12 cellular contexts compared by ENCODE assay signal in genomic region chr12:71045781-71046180, GRCh38.
DNase-seq lines count a peak whose midpoint lies in the region; ATAC-seq and TF ChIP-seq lines count a peak whose summit lies in the region.
"Had no signal": no experiment of that assay in that cellular context is flagged by ENCODE, and none has a peak within 500 bp of the region (broad histone marks: within the 10 kb centered on the region; RNA-seq: fewer than 3 reads in every experiment).

No MANE protein-coding gene starts in this region.

- peak; percentile 55 to 58 for ATAC-seq in left cardiac atrium
- peak; percentile 7 to 78 for ATAC-seq in upper lobe of left lung (ENCODE audit: low FRiP score in 2 of 2)
- ATAC-seq in HG02759 (IDR thresholded peaks at IDR 0.05; ENCODE audit: unreplicated experiment), result no peak
- ATAC-seq in HG02571 (IDR thresholded peaks at IDR 0.05; ENCODE audit: unreplicated experiment), result no peak

- peaks cover 11% of the 10 kb centered on the region for H3K4me1 Mint-ChIP-seq in MCF 10A (ENCODE audit: insufficient read depth, unreplicated experiment)
- H3K4me1 Mint-ChIP-seq: activated naive CD4-positive, alpha-beta T cell treated with anti-CD3 and anti-CD28 coated beads, Interleukin-2, amount 50 U/mL, for 24 hours had no signal

- H3K4me1 ChIP-seq in mammary epithelial cell (ENCODE audit: insufficient read depth, low read length) (no peaks in the 10 kb centered on the region), upper lobe of left lung (no peaks in the 10 kb centered on the region), sigmoid colon (no peaks in the 10 kb centered on the region)
- H3K4me1 ChIP-seq: A549 had no signal

- peak overlapping the region; percentile 21 for H3K27ac Mint-ChIP-seq in MCF 10A (ENCODE audit: low read depth, unreplicated experiment)
- H3K27ac Mint-ChIP-seq: activated naive CD4-positive, alpha-beta T cell treated with anti-CD3 and anti-CD28 coated beads, Interleukin-2, amount 50 U/mL, for 24 hours had no signal

- H3K27ac ChIP-seq in mammary epithelial cell (ENCODE audit: insufficient read depth, low read depth, low read length) (no peak overlapping the region), upper lobe of left lung (peak overlapping the region; percentile 5 to 51 (median 29)), sigmoid colon (no peak overlapping the region)

- H2AFZ ChIP-seq in mammary epithelial cell (ENCODE audit: low read depth, low read length), result no peak overlapping the region

- POLR2A ChIA-PET in MCF 10A (lab: Yijun Ruan, JAX), result interaction anchor here (0.6 to 0.9 kb wide), 2 partner anchors 80 to 523 kb away, joined by 3 read pairs; no protein-coding TSS in a partner anchor

- in situ Hi-C loops in mammary epithelial cell (cut with MboI; ENCODE audit: low sequenced_read_pairs in 2 of 2), result no loop called here

- no peak for TF ChIP-seq POLR2A in upper lobe of left lung (IDR thresholded peaks at IDR 0.05)
- no peak for TF ChIP-seq POLR2A in sigmoid colon (IDR thresholded peaks at IDR 0.05)

- H3K9me3 Mint-ChIP-seq in MCF 10A (ENCODE audit: unreplicated experiment), result no peaks in the 10 kb centered on the region
- H3K9me3 Mint-ChIP-seq: activated naive CD4-positive, alpha-beta T cell treated with anti-CD3 and anti-CD28 coated beads, Interleukin-2, amount 50 U/mL, for 24 hours had no signal

- H3K27me3 ChIP-seq in mammary epithelial cell (ENCODE audit: insufficient read depth, low read length) (no peaks in the 10 kb centered on the region), upper lobe of left lung (no peaks in the 10 kb centered on the region), sigmoid colon (no peaks in the 10 kb centered on the region)

- intact Hi-C loops in MCF 10A (cut with micrococcal nuclease), result no loop called here
- intact Hi-C loops in mammary epithelial cell (cut with micrococcal nuclease), result no loop called here
- intact Hi-C loops in left cardiac atrium (cut with DNase I), result no loop called here
- intact Hi-C loops in sigmoid colon (cut with DNase I), result no loop called here

- H3K4me3 ChIP-seq in mammary epithelial cell (replicated peaks in 1 of 3; ENCODE audit: insufficient read depth in 1 of 3, low read depth in 2 of 3, low read length in 3 of 3) (no peak overlapping the region), upper lobe of left lung (no peak overlapping the region), sigmoid colon (no peak overlapping the region)
- H3K4me3 ChIP-seq: A549 had no signal

- H3K36me3 ChIP-seq in mammary epithelial cell (ENCODE audit: insufficient read depth, low read length) (no peaks in the 10 kb centered on the region), upper lobe of left lung (no peaks in the 10 kb centered on the region), sigmoid colon (no peaks in the 10 kb centered on the region)

- no peaks in the 10 kb centered on the region for H3K27me3 Mint-ChIP-seq in MCF 10A (ENCODE audit: insufficient read depth, unreplicated experiment)

- H4K20me1 ChIP-seq in mammary epithelial cell (ENCODE audit: insufficient read depth, low read length), result no peaks in the 10 kb centered on the region

- H3K9me3 ChIP-seq in mammary epithelial cell (replicated peaks; ENCODE audit: insufficient read depth, low read length) (no peaks in the 10 kb centered on the region), upper lobe of left lung (no peaks in the 10 kb centered on the region), sigmoid colon (no peaks in the 10 kb centered on the region)
- H3K9me3 ChIP-seq: A549 had no signal

- H3K4me2 ChIP-seq in mammary epithelial cell (ENCODE audit: insufficient read depth, low read depth, low read length), result no peak overlapping the region
- H3K4me2 ChIP-seq: A549 had no signal

- WGBS in mammary epithelial cell (ENCODE audit: low coverage, missing lambda C conversion rate), result 7% methylated on average over 1 of the region's 1 CpG
- 22 to 43% methylated on average over 1 of the region's 1 CpG for WGBS in upper lobe of left lung, 2 donors
- 24 to 58% methylated on average over 1 of the region's 1 CpG for WGBS in sigmoid colon, 2 donors

- no peaks in the 10 kb centered on the region for H3K36me3 Mint-ChIP-seq in MCF 10A (ENCODE audit: insufficient read depth, unreplicated experiment)
- H3K36me3 Mint-ChIP-seq: activated naive CD4-positive, alpha-beta T cell treated with anti-CD3 and anti-CD28 coated beads, Interleukin-2, amount 50 U/mL, for 24 hours had no signal

- TF ChIP-seq CTCF in MCF 10A (IDR thresholded peaks at IDR 0.05; ENCODE audit: unreplicated experiment) (no peak), mammary epithelial cell (conservative IDR thresholded peaks at IDR 0.05 in 1 of 2, IDR thresholded peaks at IDR 0.05 in 1 of 2; ENCODE audit: extremely low read depth in 1 of 2, insufficient read depth in 1 of 2, low read depth in 1 of 2, low read length in 2 of 2) (no peak), upper lobe of left lung (IDR thresholded peaks at IDR 0.05) (no peak), sigmoid colon (IDR thresholded peaks at IDR 0.05) (no peak)

- DNase-seq in MCF 10A (ENCODE audit: unreplicated experiment) (peak; percentile 47), mammary epithelial cell (no peak), astrocyte of the hippocampus (ENCODE audit: low read depth, low spot score) (peak; percentile 28), left cardiac atrium (no peak), upper lobe of left lung (no peak), sigmoid colon (no peak)
- DNase-seq: activated CD4-positive, alpha-beta T cell treated with anti-CD3 and anti-CD28 coated beads for 48 hours; NCI-H69 had no signal

- TF ChIP-seq EP300 in upper lobe of left lung (IDR thresholded peaks at IDR 0.05) (no peak), sigmoid colon (IDR thresholded peaks at IDR 0.05) (no peak)

- dilution Hi-C loops in mammary epithelial cell (cut with HindIII; ENCODE audit: low sequenced_read_pairs), result no loop called here

- CTCF ChIA-PET in MCF 10A (lab: Yijun Ruan, JAX), result no interaction called here
- CTCF ChIA-PET in mammary epithelial cell (lab: Charles Lee; ENCODE audit: low non-redundant PET), result no interaction called here

- BruUV-seq in MCF 10A (replicated peaks; lab: Mats Ljungman, UMichigan), result no TSS peak
- no TSS peak for BruUV-seq in mammary epithelial cell (replicated peaks; lab: Mats Ljungman, UMichigan)

- peak overlapping the region; percentile 9 for H3K4me3 Mint-ChIP-seq in MCF 10A (ENCODE audit: unreplicated experiment)
- H3K4me3 Mint-ChIP-seq: activated naive CD4-positive, alpha-beta T cell treated with anti-CD3 and anti-CD28 coated beads, Interleukin-2, amount 50 U/mL, for 24 hours had no signal

- no peaks in the 10 kb centered on the region for H3K79me2 ChIP-seq in mammary epithelial cell (ENCODE audit: insufficient read depth, low read length)

- no peak overlapping the region for H3K9ac ChIP-seq in mammary epithelial cell (ENCODE audit: insufficient read depth, low read length)

Comparison
In these comparisons a context has a peak if more than half of its experiments do, and no peak if none do; other contexts are left out.
1. DNase-seq: peak in MCF 10A (single experiment) and astrocyte of the hippocampus (single experiment); none in mammary epithelial cell (single experiment), left cardiac atrium (single experiment), upper lobe of left lung (0 of 2) and sigmoid colon (single experiment).
2. H3K27ac ChIP-seq: peak in upper lobe of left lung (4 of 4); none in mammary epithelial cell (single experiment) and sigmoid colon (0 of 4).
3. ATAC-seq: peak in left cardiac atrium (2 of 2) and upper lobe of left lung (2 of 2); none in HG02759 (single experiment) and HG02571 (single experiment).